8 cellular contexts compared by ENCODE assay signal in genomic region chr16:66603537-66604375, GRCh38. TPM values are rescaled to one million over a fixed set of nuclear protein-coding genes. Genes with fewer than 3 reads are reported as not detected.
DNase-seq lines count a peak whose midpoint lies in the region; ATAC-seq and TF ChIP-seq lines count a peak whose summit lies in the region.

No MANE protein-coding gene starts in this region.

- H4K20me1 ChIP-seq in DND-41 (ENCODE audit: insufficient read depth, low read length) (peaks cover 32% of the 10 kb centered on the region), SU-DHL-6 (ENCODE audit: low read depth, low read length) (no peaks in the 10 kb centered on the region), smooth muscle cell (ENCODE audit: low read depth) (peaks cover 32% of the 10 kb centered on the region)

- H3K4me2 ChIP-seq in DND-41 (ENCODE audit: insufficient read depth, low read length) = peak overlapping the region; percentile 95
- peak overlapping the region; percentile 74 for H3K4me2 ChIP-seq in SU-DHL-6 (ENCODE audit: low read depth, low read length, poor library complexity, severe bottlenecking)
- H3K4me2 ChIP-seq in smooth muscle cell = peak overlapping the region; percentile 90

- peaks cover 6% of the 10 kb centered on the region for H3K9me3 Mint-ChIP-seq in activated naive CD8-positive, alpha-beta T cell treated with anti-CD3 and anti-CD28 coated beads, Interleukin-2, amount 10 ng/mL, durations not matched to agents 7 days and 5 days

- H3F3A ChIP-seq in SU-DHL-6 (ENCODE audit: insufficient read depth) (no peaks in the 10 kb centered on the region), smooth muscle cell (ENCODE audit: low read depth) (no peaks in the 10 kb centered on the region)

- peak overlapping the region; percentile 90 for H3K4me3 Mint-ChIP-seq in activated naive CD8-positive, alpha-beta T cell treated with anti-CD3 and anti-CD28 coated beads, Interleukin-2, amount 10 ng/mL, durations not matched to agents 7 days and 5 days

- H3K27ac ChIP-seq in DND-41 (ENCODE audit: low read length) (peak overlapping the region; percentile 79), HUES6 (ENCODE audit: low read depth, low read length) (no peak overlapping the region; the same call in 1 of the 2 replicates), SU-DHL-6 (ENCODE audit: low read depth, low read length) (no peak overlapping the region; the same call in 1 of the 2 replicates), smooth muscle cell (ENCODE audit: low read depth) (peak overlapping the region; percentile 5)

- H3K9me3 ChIP-seq in DND-41 (ENCODE audit: insufficient read depth, low read length, severe bottlenecking) = peaks cover 11% of the 10 kb centered on the region
- no peaks in the 10 kb centered on the region for H3K9me3 ChIP-seq in HUES6 (ENCODE audit: control insufficient read depth, insufficient read depth, low read depth, low read length)
- H3K9me3 ChIP-seq in SU-DHL-6 (ENCODE audit: insufficient read depth, low read length) = peaks cover 16% of the 10 kb centered on the region; the same call in 1 of the 2 replicates
- H3K9me3 ChIP-seq in smooth muscle cell (replicated peaks; ENCODE audit: low read depth) = no peaks in the 10 kb centered on the region

- H3K36me3 ChIP-seq in DND-41 (ENCODE audit: insufficient read depth, low read length) (peaks cover 26% of the 10 kb centered on the region), HUES6 (ENCODE audit: control insufficient read depth, insufficient read depth, low read length) (peaks cover 1% of the 10 kb centered on the region), SU-DHL-6 (ENCODE audit: low read length) (no peaks in the 10 kb centered on the region), smooth muscle cell (ENCODE audit: low read depth) (no peaks in the 10 kb centered on the region)

- H2AFZ ChIP-seq in DND-41 (ENCODE audit: low read depth, low read length) (peak overlapping the region; percentile 73), SU-DHL-6 (ENCODE audit: low read depth, low read length, severe bottlenecking) (peak overlapping the region; percentile 79), smooth muscle cell (ENCODE audit: low read depth) (peak overlapping the region; percentile 66)

- no peaks in the 10 kb centered on the region for H3K9me2 ChIP-seq in SU-DHL-6 (replicated peaks; ENCODE audit: insufficient read depth, low read length)

- ATAC-seq in DND-41 (ENCODE audit: insufficient read depth, low read depth) = peak; percentile 58
- ATAC-seq in activated naive CD8-positive, alpha-beta T cell treated with anti-CD3 and anti-CD28 coated beads, Interleukin-2, amount 10 ng/mL, durations not matched to agents 7 days and 5 days (ENCODE audit: low read depth) = peak; percentile 75

- POLR2A ChIA-PET in activated naive CD8-positive, alpha-beta T cell treated with anti-CD3 and anti-CD28 coated beads, Interleukin-2, amount 10 ng/mL, durations not matched to agents 7 days and 5 days (lab: Charles Lee) = interaction anchor here (0.6 to 3.9 kb wide), 17 partner anchors 9 to 269 kb away, joined by 3 to 38 read pairs (median 7); partner anchors contain the start of genes CKLF and CMTM2

- H3K36me3 Mint-ChIP-seq in activated naive CD8-positive, alpha-beta T cell treated with anti-CD3 and anti-CD28 coated beads, Interleukin-2, amount 10 ng/mL, durations not matched to agents 7 days and 5 days = peaks cover 12% of the 10 kb centered on the region

- TF ChIP-seq CTCF in DND-41 (IDR thresholded peaks at IDR 0.05; ENCODE audit: borderline replicate concordance, extremely low read depth, low read length, poor library complexity, severe bottlenecking) (no peak), SU-DHL-6 (IDR thresholded peaks at IDR 0.05; ENCODE audit: insufficient read depth, low read length, poor library complexity, severe bottlenecking) (no peak), smooth muscle cell (IDR thresholded peaks at IDR 0.05; ENCODE audit: borderline replicate concordance, insufficient read depth, poor library complexity, severe bottlenecking) (no peak)

- peak overlapping the region; percentile 92 for H3K9ac ChIP-seq in DND-41 (ENCODE audit: low read depth, low read length)
- H3K9ac ChIP-seq in HUES6 (ENCODE audit: low read length) = peak overlapping the region; percentile 53
- H3K9ac ChIP-seq in SU-DHL-6 (ENCODE audit: low read length) = peak overlapping the region; percentile 74
- peak overlapping the region; percentile 47 for H3K9ac ChIP-seq in smooth muscle cell (ENCODE audit: low read depth)

- peak overlapping the region; percentile 31 to 72; a peak in 3 of 4 replicates for H3K4me3 ChIP-seq in DND-41 (ENCODE audit: low read depth in 1 of 2, low read length in 2 of 2)
- H3K4me3 ChIP-seq in HUES6 (ENCODE audit: low read depth, low read length) = peak overlapping the region; percentile 64
- peak overlapping the region; percentile 73 for H3K4me3 ChIP-seq in SU-DHL-6 (ENCODE audit: insufficient read depth, low read length, poor library complexity, severe bottlenecking)
- H3K4me3 ChIP-seq in iPS-11a (ENCODE audit: low read depth, low read length) = peak overlapping the region; percentile 62
- peak overlapping the region; percentile 97 for H3K4me3 ChIP-seq in smooth muscle cell

- H3K4me1 Mint-ChIP-seq in activated naive CD8-positive, alpha-beta T cell treated with anti-CD3 and anti-CD28 coated beads, Interleukin-2, amount 10 ng/mL, durations not matched to agents 7 days and 5 days = peaks cover 48% of the 10 kb centered on the region

- H3K79me2 ChIP-seq in DND-41 (ENCODE audit: insufficient read depth, low read length) (peaks cover 41% of the 10 kb centered on the region), SU-DHL-6 (ENCODE audit: insufficient read depth, low read length) (no peaks in the 10 kb centered on the region), smooth muscle cell (ENCODE audit: low read depth) (peaks cover 15% of the 10 kb centered on the region)

- peak overlapping the region; percentile 98 for H3K27ac Mint-ChIP-seq in activated naive CD8-positive, alpha-beta T cell treated with anti-CD3 and anti-CD28 coated beads, Interleukin-2, amount 10 ng/mL, durations not matched to agents 7 days and 5 days

- H3K27me3 Mint-ChIP-seq in activated naive CD8-positive, alpha-beta T cell treated with anti-CD3 and anti-CD28 coated beads, Interleukin-2, amount 10 ng/mL, durations not matched to agents 7 days and 5 days = no peaks in the 10 kb centered on the region

- H3K4me1 ChIP-seq in DND-41 (ENCODE audit: insufficient read depth, low read length) (peaks cover 38% of the 10 kb centered on the region), HUES6 (ENCODE audit: control insufficient read depth, insufficient read depth, low read length) (peaks cover 21% of the 10 kb centered on the region), smooth muscle cell (ENCODE audit: low read depth) (peaks cover 8% of the 10 kb centered on the region)

- peak; percentile 85 for DNase-seq in DND-41
- peak; percentile 82 for DNase-seq in activated naive CD8-positive, alpha-beta T cell treated with anti-CD3 and anti-CD28 coated beads, Interleukin-2, amount 10 ng/mL, durations not matched to agents 7 days and 5 days
- peak; percentile 69 for DNase-seq in smooth muscle cell (lab: John Stamatoyannopoulos, UW; ENCODE audit: unreplicated experiment)
- DNase-seq in inferior parietal cortex (ENCODE audit: extremely low spot score) = no peak
- DNase-seq in NCI-H2196 (lab: John Stamatoyannopoulos, UW; ENCODE audit: unreplicated experiment) = no peak

- no peaks in the 10 kb centered on the region for H3K27me3 ChIP-seq in DND-41 (ENCODE audit: insufficient read depth, low read length, poor library complexity)
- peaks cover 3% of the 10 kb centered on the region; the same call in 1 of the 2 replicates for H3K27me3 ChIP-seq in HUES6 (ENCODE audit: control insufficient read depth, insufficient read depth, low read length)
- H3K27me3 ChIP-seq in SU-DHL-6 (ENCODE audit: low read length) = no peaks in the 10 kb centered on the region; the same call in 1 of the 2 replicates
- H3K27me3 ChIP-seq in smooth muscle cell (ENCODE audit: low read depth) = no peaks in the 10 kb centered on the region

- WGBS in smooth muscle cell (ENCODE audit: low lambda C conversion rate) = 11% methylated on average over 30 of the region's 32 CpGs

RNA-seq across cellular contexts. Expression of gene CMTM3, which starts 0.7 kb away (rescaled TPM):
- 100 to 1,000 TPM; 107 to 108 TPM for total RNA-seq in activated naive CD8-positive, alpha-beta T cell treated with anti-CD3 and anti-CD28 coated beads, Interleukin-2, amount 10 ng/mL, durations not matched to agents 7 days and 5 days
- total RNA-seq in smooth muscle cell = 21.8 and 36.6 TPM in 2 replicates
- 57.3 and 57.8 TPM in 2 replicates for polyA plus RNA-seq in smooth muscle cell

RNA-seq across cellular contexts. Expression of gene CMTM2, which starts 24.5 kb away (rescaled TPM):
- 1 to 10 TPM in 1 of 2 experiments, under 1 TPM in 1; 0.45 to 1.3 TPM for total RNA-seq in activated naive CD8-positive, alpha-beta T cell treated with anti-CD3 and anti-CD28 coated beads, Interleukin-2, amount 10 ng/mL, durations not matched to agents 7 days and 5 days
- not detected in 2 replicates for total RNA-seq in smooth muscle cell
- polyA plus RNA-seq in smooth muscle cell = 0.60 TPM in 1 of 2 replicates, not detected in the other

RNA-seq across cellular contexts. Expression of gene CMTM1, which starts 37.5 kb away (rescaled TPM):
- 10 to 100 TPM; 10.6 to 13.5 TPM for total RNA-seq in activated naive CD8-positive, alpha-beta T cell treated with anti-CD3 and anti-CD28 coated beads, Interleukin-2, amount 10 ng/mL, durations not matched to agents 7 days and 5 days
- total RNA-seq in smooth muscle cell = 0.27 and 2.6 TPM in 2 replicates
- 2.5 and 2.6 TPM in 2 replicates for polyA plus RNA-seq in smooth muscle cell

RNA-seq across cellular contexts. Expression of gene CKLF, which starts 51.4 kb away (rescaled TPM):
- 100 to 1,000 TPM; 124 to 130 TPM for total RNA-seq in activated naive CD8-positive, alpha-beta T cell treated with anti-CD3 and anti-CD28 coated beads, Interleukin-2, amount 10 ng/mL, durations not matched to agents 7 days and 5 days
- 49.4 and 78.1 TPM in 2 replicates for total RNA-seq in smooth muscle cell
- 61.5 and 68.4 TPM in 2 replicates for polyA plus RNA-seq in smooth muscle cell

RNA-seq across cellular contexts. Expression of gene TK2, which starts 53.8 kb away (rescaled TPM):
- total RNA-seq in activated naive CD8-positive, alpha-beta T cell treated with anti-CD3 and anti-CD28 coated beads, Interleukin-2, amount 10 ng/mL, durations not matched to agents 7 days and 5 days = 1 to 10 TPM; 7.0 to 8.6 TPM
- 9.7 and 10.8 TPM in 2 replicates for total RNA-seq in smooth muscle cell
- 6.4 and 7.3 TPM in 2 replicates for polyA plus RNA-seq in smooth muscle cell

Comparison
In these comparisons a context has a peak if more than half of its experiments do, and no peak if none do; other contexts are left out.
1. DNase-seq: peak in DND-41 (single experiment), activated naive CD8-positive, alpha-beta T cell treated with anti-CD3 and anti-CD28 coated beads, Interleukin-2, amount 10 ng/mL, durations not matched to agents 7 days and 5 days (single experiment) and smooth muscle cell (single experiment); none in inferior parietal cortex (single experiment) and NCI-H2196 (single experiment).
2. H3K27ac ChIP-seq: peak in DND-41 (single experiment) and smooth muscle cell (single experiment); none in HUES6 (single experiment) and SU-DHL-6 (single experiment).
3. Peak in every context shown above with its lines, with median percentiles within 50 percentile points of each other: H2AFZ ChIP-seq, H3K4me2 ChIP-seq, H3K4me3 ChIP-seq and H3K9ac ChIP-seq.